In the genomic region with DNA sequence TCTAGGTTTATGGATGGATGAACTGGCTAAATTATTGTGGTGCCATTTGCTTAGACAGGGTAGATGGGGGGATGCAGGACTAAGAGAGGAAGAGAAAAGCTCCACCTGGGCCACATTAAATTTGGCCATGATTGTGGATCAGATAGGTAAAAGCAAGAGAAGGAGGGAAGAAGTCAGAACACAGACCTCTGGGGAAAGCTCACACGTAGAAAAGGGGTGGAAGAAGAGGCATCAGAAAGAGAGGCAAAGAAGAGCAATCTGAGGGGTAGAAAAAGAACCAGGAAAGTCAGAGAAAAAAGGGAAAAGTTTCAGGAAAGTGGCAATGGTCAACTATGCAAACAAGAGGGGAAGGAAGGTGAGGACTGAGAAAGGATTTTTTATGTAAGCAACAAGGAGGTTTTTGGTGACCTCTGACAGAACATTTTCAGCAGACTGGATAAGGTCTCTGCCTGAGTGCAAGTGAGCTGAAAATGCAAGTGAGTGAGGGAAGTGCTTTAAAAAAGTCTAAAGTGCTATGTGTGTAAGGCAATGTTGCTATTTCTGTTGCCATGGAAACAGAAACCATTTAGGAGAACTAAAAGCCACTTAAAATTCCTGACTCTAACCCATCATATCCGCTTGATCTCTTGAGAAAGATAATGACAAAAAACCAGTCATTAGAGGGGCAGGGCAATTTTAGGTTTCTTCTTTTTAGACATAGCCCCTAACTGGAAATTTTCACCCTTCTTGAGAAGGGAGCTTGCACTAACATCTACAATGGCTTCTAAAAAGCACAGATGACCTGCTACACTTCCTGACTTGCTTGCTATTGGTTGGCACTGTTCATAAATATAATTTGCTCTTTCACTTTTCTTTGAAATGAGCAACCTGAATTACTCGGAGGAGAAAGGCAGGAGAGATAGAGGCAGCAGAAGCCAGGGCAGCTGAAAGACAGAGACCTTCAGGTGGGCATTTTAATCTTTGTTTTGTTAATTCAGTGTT, we compare ENCODE assay signal across 9 cellular contexts. TPM values are rescaled to one million over a fixed set of nuclear protein-coding genes. Genes with fewer than 3 reads are reported as not detected.
A peak's percentile ranks its signal among the peaks of the same experiment; 100 is the strongest.
DNase-seq lines count a peak whose midpoint lies in the region; ATAC-seq and TF ChIP-seq lines count a peak whose summit lies in the region.
"Had no signal": no experiment of that assay in that cellular context is flagged by ENCODE, and none has a peak within 500 bp of the region (broad histone marks: within the 10 kb centered on the region; RNA-seq: fewer than 3 reads in every experiment).

A gene with protein sequence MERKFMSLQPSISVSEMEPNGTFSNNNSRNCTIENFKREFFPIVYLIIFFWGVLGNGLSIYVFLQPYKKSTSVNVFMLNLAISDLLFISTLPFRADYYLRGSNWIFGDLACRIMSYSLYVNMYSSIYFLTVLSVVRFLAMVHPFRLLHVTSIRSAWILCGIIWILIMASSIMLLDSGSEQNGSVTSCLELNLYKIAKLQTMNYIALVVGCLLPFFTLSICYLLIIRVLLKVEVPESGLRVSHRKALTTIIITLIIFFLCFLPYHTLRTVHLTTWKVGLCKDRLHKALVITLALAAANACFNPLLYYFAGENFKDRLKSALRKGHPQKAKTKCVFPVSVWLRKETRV (plus strand): TSS at position 856 of the 981 bp plus-strand sequence. CDS start 52,889 bp downstream, outside the sequence.

- H3K9me3 ChIP-seq in CD4-positive, CD25-positive, alpha-beta regulatory T cell (ENCODE audit: control insufficient read depth in 2 of 2, low read length in 2 of 2) = no peaks in the 10 kb centered on the region
- no peaks in the 10 kb centered on the region for H3K9me3 ChIP-seq in testis

- peaks cover 19 to 55% (median 36%) of the 10 kb centered on the region in 4 donors for H3K4me1 Mint-ChIP-seq in CD4-positive, CD25-positive, alpha-beta regulatory T cell

- TF ChIP-seq POLR2A in testis (IDR thresholded peaks at IDR 0.05) = no peak

- intact Hi-C loops in testis (cut with DNase I; ENCODE audit: low total_unique reads) = no loop called here

- H3K27ac ChIP-seq in CD4-positive, CD25-positive, alpha-beta regulatory T cell (ENCODE audit: insufficient read depth, low read length, poor library complexity, severe bottlenecking) = peak within 1 kb of the TSS; percentile 84
- no peak within 1 kb of the TSS for H3K27ac ChIP-seq in testis

- peak within 1 kb of the TSS; percentile 84 to 93 (median 86) for H3K4me3 Mint-ChIP-seq in CD4-positive, CD25-positive, alpha-beta regulatory T cell

- peak within 1 kb of the TSS; percentile 86 to 98 (median 97) for H3K27ac Mint-ChIP-seq in CD4-positive, CD25-positive, alpha-beta regulatory T cell

- no peaks in the 10 kb centered on the region for H3K27me3 Mint-ChIP-seq in CD4-positive, CD25-positive, alpha-beta regulatory T cell

- WGBS in testis, 2 donors = 57 to 63% methylated on average over 3 of the region's 3 CpGs

- H3K36me3 ChIP-seq in CD4-positive, CD25-positive, alpha-beta regulatory T cell (ENCODE audit: control insufficient read depth, insufficient read depth, low read length) = no peaks in the 10 kb centered on the region
- H3K36me3 ChIP-seq in testis (ENCODE audit: low read depth, missing control alignments) = no peaks in the 10 kb centered on the region

- DNase-seq in CD4-positive, CD25-positive, alpha-beta regulatory T cell = peak; percentile 9 to 83 (median 81)
- DNase-seq in NAMALWA (ENCODE audit: low spot score) = peak; percentile 9
- DNase-seq in cardiac fibroblast (ENCODE audit: low read depth in 2 of 2) = peak; percentile 62 to 77
- peak; percentile 30 for DNase-seq in midbrain (lab: John Stamatoyannopoulos, UW)
- no peak for DNase-seq in HK-2 (ENCODE audit: unreplicated experiment)
- no peak for DNase-seq in activated gamma-delta T cell (lab: John Stamatoyannopoulos, UW)
- no peak for DNase-seq in testis

- H3K9me3 Mint-ChIP-seq in CD4-positive, CD25-positive, alpha-beta regulatory T cell = peaks cover 0 to 1% (median 0%) of the 10 kb centered on the region in 7 donors

- TF ChIP-seq CTCF in cardiac fibroblast (IDR thresholded peaks at IDR 0.05; ENCODE audit: low read depth, low read length) (no peak), testis (IDR thresholded peaks at IDR 0.05) (no peak)

- ATAC-seq in CD4-positive, CD25-positive, alpha-beta regulatory T cell (ENCODE audit: low read depth in 2 of 2) = peak; percentile 87 to 91
- peak; percentile 57 for ATAC-seq in GM19468 (IDR thresholded peaks at IDR 0.05; ENCODE audit: extremely low read depth, unreplicated experiment)
- ATAC-seq: HCT116 had no signal

- H3K4me1 ChIP-seq in CD4-positive, CD25-positive, alpha-beta regulatory T cell (ENCODE audit: control insufficient read depth, insufficient read depth, low read length, poor library complexity, severe bottlenecking) = peaks cover 27% of the 10 kb centered on the region
- no peaks in the 10 kb centered on the region for H3K4me1 ChIP-seq in testis

- H3K4me3 ChIP-seq in CD4-positive, CD25-positive, alpha-beta regulatory T cell (ENCODE audit: low read depth, low read length) = peak within 1 kb of the TSS; percentile 88
- no peak within 1 kb of the TSS for H3K4me3 ChIP-seq in cardiac fibroblast (replicated peaks in 1 of 2; ENCODE audit: low read depth in 2 of 2, low read length in 2 of 2)
- no peak within 1 kb of the TSS for H3K4me3 ChIP-seq in testis

- H3K36me3 Mint-ChIP-seq in CD4-positive, CD25-positive, alpha-beta regulatory T cell = no peaks in the 10 kb centered on the region

- H3K27me3 ChIP-seq in CD4-positive, CD25-positive, alpha-beta regulatory T cell (ENCODE audit: control insufficient read depth, insufficient read depth, low read length) = no peaks in the 10 kb centered on the region
- H3K27me3 ChIP-seq in testis = no peaks in the 10 kb centered on the region

RNA-seq across cellular contexts. Expression of the gene that starts here (rescaled TPM):
- total RNA-seq in CD4-positive, CD25-positive, alpha-beta regulatory T cell = 4.5 TPM
- polyA plus RNA-seq in CD4-positive, CD25-positive, alpha-beta regulatory T cell = under 1 TPM; 0.20 to 0.70 (median 0.52) TPM
- total RNA-seq in testis = under 1 TPM; 0.31 to 0.62 TPM
- 0.76 TPM for polyA plus RNA-seq in testis (ENCODE audit: insufficient read depth, low read depth, low replicate concordance)

Comparison
In these comparisons a context has a peak if more than half of its experiments do, and no peak if none do; other contexts are left out.
1. DNase-seq: peak in CD4-positive, CD25-positive, alpha-beta regulatory T cell (3 of 3), NAMALWA (single experiment), cardiac fibroblast (2 of 2) and midbrain (single experiment); none in HK-2 (single experiment), activated gamma-delta T cell (single experiment) and testis (single experiment).